In the genomic region with DNA sequence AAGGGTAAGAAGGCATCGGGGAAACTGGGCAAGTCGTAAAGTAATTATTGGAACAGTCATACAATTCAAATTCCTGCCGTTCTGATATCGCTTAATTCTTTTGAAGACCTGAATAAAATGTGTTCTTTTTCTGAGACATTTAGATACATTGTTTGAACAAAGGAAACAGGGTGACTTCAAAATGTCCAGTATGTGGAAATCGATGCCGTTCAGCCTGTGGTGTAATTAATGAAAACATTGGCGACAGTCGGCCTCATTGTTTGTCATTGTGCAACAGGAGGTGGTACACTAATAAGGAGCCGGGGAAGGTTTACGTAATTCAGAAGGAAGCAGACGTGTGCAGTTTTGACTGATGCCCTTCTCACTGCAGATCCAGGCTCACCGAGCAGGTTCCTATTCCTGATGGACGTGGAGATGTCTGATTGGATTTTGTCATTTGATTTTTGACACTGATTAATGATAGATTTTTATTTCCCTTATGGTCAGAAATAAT, we compare ENCODE assay signal across 13 cellular contexts.
A peak's percentile ranks its signal among the peaks of the same experiment; 100 is the strongest.
DNase-seq lines count a peak whose midpoint lies in the region; ATAC-seq and TF ChIP-seq lines count a peak whose summit lies in the region.
"Had no signal": no experiment of that assay in that cellular context is flagged by ENCODE, and none has a peak within 500 bp of the region (broad histone marks: within the 10 kb centered on the region; RNA-seq: fewer than 3 reads in every experiment).

No MANE protein-coding gene starts in this region.

- no peak overlapping the region for H3K4me3 Mint-ChIP-seq in CD4-positive, CD25-positive, alpha-beta regulatory T cell
- H3K4me3 Mint-ChIP-seq: T-helper 2 cell treated with Interferon-gamma antibody and Interleukin-4, amounts not matched to agents 5 μg/mL and 100 μg/mL, for 36 hours had no signal

- in situ Hi-C loops in KBM-7 (cut with MboI; ENCODE audit: low pct_unique_long_range_greater_than_20kb, low sequenced_read_pairs), result no loop called here

- peaks cover 18 to 32% (median 23%) of the 10 kb centered on the region in 4 donors for H3K4me1 Mint-ChIP-seq in CD4-positive, CD25-positive, alpha-beta regulatory T cell

- H3K9me3 ChIP-seq in CD4-positive, CD25-positive, alpha-beta regulatory T cell (ENCODE audit: control insufficient read depth in 2 of 2, low read length in 2 of 2), result no peaks in the 10 kb centered on the region
- no peaks in the 10 kb centered on the region for H3K9me3 ChIP-seq in lung (ENCODE audit: control insufficient read depth in 2 of 2, insufficient read depth in 1 of 2, low read length in 1 of 2)

- no peak for ATAC-seq in CD4-positive, CD25-positive, alpha-beta regulatory T cell (ENCODE audit: low read depth in 2 of 2)
- peak; percentile 74 for ATAC-seq in lung (ENCODE audit: insufficient read depth, low FRiP score)

- peak overlapping the region in 2 of 3 donors; percentile 43 to 54 for H3K27ac Mint-ChIP-seq in CD4-positive, CD25-positive, alpha-beta regulatory T cell
- H3K27ac Mint-ChIP-seq: progenitor cell of endocrine pancreas; T-helper 2 cell treated with Interferon-gamma antibody and Interleukin-4, amounts not matched to agents 5 μg/mL and 100 μg/mL, for 36 hours had no signal

- H3K36me3 ChIP-seq in CD4-positive, CD25-positive, alpha-beta regulatory T cell (ENCODE audit: control insufficient read depth, insufficient read depth, low read length), result peaks cover 4% of the 10 kb centered on the region
- H3K36me3 ChIP-seq in lung (ENCODE audit: control insufficient read depth in 2 of 2, insufficient read depth in 2 of 2, low read length in 2 of 2) (no peaks in the 10 kb centered on the region), H7 (replicated peaks; ENCODE audit: control insufficient read depth, insufficient read depth, low read length) (no peaks in the 10 kb centered on the region)
- H3K36me3 ChIP-seq: brain microvascular endothelial cell had no signal

- no peaks in the 10 kb centered on the region for H3K27me3 Mint-ChIP-seq in CD4-positive, CD25-positive, alpha-beta regulatory T cell
- H3K27me3 Mint-ChIP-seq: progenitor cell of endocrine pancreas had no signal

- no peak for TF ChIP-seq CTCF in lung (IDR thresholded peaks at IDR 0.05; ENCODE audit: control extremely low read depth, extremely low read depth)

- H3K27me3 ChIP-seq in CD4-positive, CD25-positive, alpha-beta regulatory T cell (ENCODE audit: control insufficient read depth, insufficient read depth, low read length), result no peaks in the 10 kb centered on the region
- no peaks in the 10 kb centered on the region for H3K27me3 ChIP-seq in lung (ENCODE audit: control insufficient read depth, insufficient read depth)
- H3K27me3 ChIP-seq in H7 (ENCODE audit: control insufficient read depth, insufficient read depth, low read length), result no peaks in the 10 kb centered on the region
- H3K27me3 ChIP-seq: brain microvascular endothelial cell had no signal

- H3K4me1 ChIP-seq in CD4-positive, CD25-positive, alpha-beta regulatory T cell (ENCODE audit: control insufficient read depth, insufficient read depth, low read length, poor library complexity, severe bottlenecking), result peaks cover 23% of the 10 kb centered on the region
- peaks cover 4 to 10% of the 10 kb centered on the region in 2 donors for H3K4me1 ChIP-seq in lung (ENCODE audit: control insufficient read depth in 2 of 2, insufficient read depth in 2 of 2, low read length in 2 of 2)

- no peaks in the 10 kb centered on the region for H3K9me3 Mint-ChIP-seq in CD4-positive, CD25-positive, alpha-beta regulatory T cell
- H3K9me3 Mint-ChIP-seq: T-helper 2 cell treated with Interferon-gamma antibody and Interleukin-4, amounts not matched to agents 5 μg/mL and 100 μg/mL, for 36 hours had no signal

- no peak overlapping the region for H3K27ac ChIP-seq in CD4-positive, CD25-positive, alpha-beta regulatory T cell (ENCODE audit: insufficient read depth, low read length, poor library complexity, severe bottlenecking)
- H3K27ac ChIP-seq in lung (ENCODE audit: low read depth in 1 of 2, low read length in 1 of 2), result peak overlapping the region in 1 of 2 donors; percentile 13
- H3K27ac ChIP-seq: brain microvascular endothelial cell had no signal

- peaks cover 30% of the 10 kb centered on the region for H3K36me3 Mint-ChIP-seq in CD4-positive, CD25-positive, alpha-beta regulatory T cell

- H3K4me3 ChIP-seq in CD4-positive, CD25-positive, alpha-beta regulatory T cell (ENCODE audit: low read depth, low read length), result no peak overlapping the region
- H3K4me3 ChIP-seq in lung (no peak overlapping the region), H7 (ENCODE audit: insufficient read depth, low read depth, low read length) (no peak overlapping the region)

- 24 to 34% methylated on average over 13 of the region's 13 CpGs for WGBS in lung, 2 donors

- DNase-seq in CD4-positive, CD25-positive, alpha-beta regulatory T cell, result no peak
- DNase-seq in NCI-H1417 treated with DMSO at 0.1 percent for 48 hours (lab: John Stamatoyannopoulos, UW), result peak; percentile 56
- peak; percentile 62 for DNase-seq in amniotic epithelial cell (ENCODE audit: low read depth)
- DNase-seq in lung (ENCODE audit: low spot score), result peak; percentile 70
- DNase-seq in NCI-H1694 treated with DMSO at 0.1 percent for 48 hours (lab: John Stamatoyannopoulos, UW), result no peak
- DNase-seq in NCI-H187 treated with DMSO at 0.1 percent for 48 hours (lab: John Stamatoyannopoulos, UW), result no peak
- no peak for DNase-seq in KBM-7
- no peak for DNase-seq in H7
- DNase-seq: activated T-cell treated with anti-CD3 and anti-CD28 coated beads for 4 hours, brain microvascular endothelial cell, NCI-H82 had no signal

Comparison
In these comparisons a context has a peak if more than half of its experiments do, and no peak if none do; other contexts are left out.
1. DNase-seq: peak in NCI-H1417 treated with DMSO at 0.1 percent for 48 hours (single experiment), amniotic epithelial cell (single experiment) and lung (single experiment); none in CD4-positive, CD25-positive, alpha-beta regulatory T cell (0 of 3), NCI-H1694 treated with DMSO at 0.1 percent for 48 hours (single experiment), NCI-H187 treated with DMSO at 0.1 percent for 48 hours (single experiment), KBM-7 (single experiment) and H7 (single experiment).